Comparison of ENCODE assay signal across 37 cellular contexts in genomic region chr22:39345231-39345630, GRCh38. TPM values are rescaled to one million over a fixed set of nuclear protein-coding genes. Genes with fewer than 3 reads are reported as not detected.
"Had no signal": no experiment of that assay in that cellular context is flagged by ENCODE, and none has a peak within 500 bp of the region (broad histone marks: within the 10 kb centered on the region; RNA-seq: fewer than 3 reads in every experiment).

No MANE protein-coding gene starts in this region.

- FAIRE-seq: astrocyte, colon, TTC549 had no signal

- DNase-seq: activated CD4-positive, alpha-beta memory T cell treated with anti-CD3 and anti-CD28 coated beads, Interleukin-2, amount 10 ng/mL, durations not matched to agents 7 days and 5 days; activated CD4-positive, alpha-beta T cell treated with anti-CD3 and anti-CD28 coated beads for 1 hour; activated CD4-positive, alpha-beta T cell treated with anti-CD3 and anti-CD28 coated beads for 36 hours; activated CD4-positive, alpha-beta T cell treated with anti-CD3 and anti-CD28 coated beads for 48 hours; activated CD4-positive, alpha-beta T cell treated with anti-CD3 and anti-CD28 coated beads, Interleukin-2, amount 10 ng/mL, durations not matched to agents 7 days and 5 days; activated CD4-positive, alpha-beta T cell treated with anti-CD3 and anti-CD28 coated beads, Interleukin-2, amount 50 U/mL, for 48 hours; activated CD4-positive, CD25-positive, alpha-beta regulatory T cell; activated CD8-positive, alpha-beta memory T cell treated with anti-CD3 and anti-CD28 coated beads for 24 hours; activated CD8-positive, alpha-beta memory T cell treated with anti-CD3 and anti-CD28 coated beads, Interleukin-2, amount 10 ng/mL, durations not matched to agents 7 days and 5 days; activated CD8-positive, alpha-beta memory T cell treated with anti-CD3 and anti-CD28 coated beads, Interleukin-2, amount 50 U/mL, for 48 hours; activated CD8-positive, alpha-beta T cell treated with anti-CD3 and anti-CD28 coated beads, Interleukin-2, amount 10 ng/mL, durations not matched to agents 7 days and 5 days; activated effector memory CD4-positive, alpha-beta T cell treated with anti-CD3 and anti-CD28 coated beads, Interleukin-2, amount 50 U/mL, for 16 hours; activated gamma-delta T cell treated with Interleukin-2 at 50 U/mL for 16 hours; activated naive CD4-positive, alpha-beta T cell; activated naive CD4-positive, alpha-beta T cell treated with anti-CD3 and anti-CD28 coated beads for 36 hours; activated naive CD4-positive, alpha-beta T cell treated with anti-CD3 and anti-CD28 coated beads, Interleukin-2, amount 50 U/mL, for 16 hours; activated naive CD8-positive, alpha-beta T cell treated with anti-CD3 and anti-CD28 coated beads for 36 hours; activated T-cell treated with anti-CD3 and anti-CD28 coated beads, Interleukin-2, amount 50 U/mL, for 24 hours; activated T-cell treated with anti-CD3 and anti-CD28 coated beads, Interleukin-2, amount 50 U/mL, for 48 hours; adrenal gland; amniotic stem cell; aorta; body of pancreas; brain microvascular endothelial cell; central memory CD4-positive, alpha-beta T cell; T-helper 2 cell; T-helper 9 cell had no signal

- H3K27me3 Mint-ChIP-seq: activated naive CD8-positive, alpha-beta T cell treated with anti-CD3 and anti-CD28 coated beads for 36 hours had no signal

- H3K27ac Mint-ChIP-seq: activated CD4-positive, alpha-beta memory T cell treated with anti-CD3 and anti-CD28 coated beads, Interleukin-2, amount 10 ng/mL, durations not matched to agents 7 days and 5 days; activated CD4-positive, alpha-beta T cell treated with anti-CD3 and anti-CD28 coated beads for 36 hours; activated CD4-positive, alpha-beta T cell treated with anti-CD3 and anti-CD28 coated beads, Interleukin-2, amount 10 ng/mL, durations not matched to agents 7 days and 5 days; activated CD8-positive, alpha-beta memory T cell treated with anti-CD3 and anti-CD28 coated beads, Interleukin-2, amount 10 ng/mL, durations not matched to agents 7 days and 5 days; activated CD8-positive, alpha-beta T cell treated with anti-CD3 and anti-CD28 coated beads, Interleukin-2, amount 10 ng/mL, durations not matched to agents 7 days and 5 days; activated naive CD4-positive, alpha-beta T cell treated with anti-CD3 and anti-CD28 coated beads for 36 hours; activated naive CD4-positive, alpha-beta T cell treated with anti-CD3 and anti-CD28 coated beads, Interleukin-2, amount 50 U/mL, for 72 hours; activated naive CD8-positive, alpha-beta T cell treated with anti-CD3 and anti-CD28 coated beads for 36 hours; activated T-cell treated with anti-CD3 and anti-CD28 coated beads, Interleukin-2, amount 50 U/mL, for 24 hours; activated T-helper 2 cell treated with anti-CD3 and anti-CD28 coated beads, Interferon-gamma antibody, Interleukin-2, Interleukin-4, amounts not matched to agents 10 μg/mL and 5 μg/mL and 100 μg/mL, durations not matched to agents 14 hours and 24 hours and 36 hours; T-helper 1 cell treated with Interleukin-12 subunit alpha and Interleukin-12 subunit beta and Interleukin-4 antibody, amounts not matched to agents 30 μg/mL and 1 μg/mL, for 36 hours; T-helper 2 cell treated with Interferon-gamma antibody and Interleukin-4, amounts not matched to agents 5 μg/mL and 100 μg/mL, for 36 hours had no signal

- H3K4me3 Mint-ChIP-seq: activated CD4-positive, alpha-beta memory T cell treated with anti-CD3 and anti-CD28 coated beads, Interleukin-2, amount 10 ng/mL, durations not matched to agents 7 days and 5 days; activated CD4-positive, alpha-beta T cell treated with anti-CD3 and anti-CD28 coated beads for 36 hours; activated CD4-positive, alpha-beta T cell treated with anti-CD3 and anti-CD28 coated beads, Interleukin-2, amount 10 ng/mL, durations not matched to agents 7 days and 5 days; activated CD8-positive, alpha-beta memory T cell treated with anti-CD3 and anti-CD28 coated beads, Interleukin-2, amount 10 ng/mL, durations not matched to agents 7 days and 5 days; activated CD8-positive, alpha-beta T cell treated with anti-CD3 and anti-CD28 coated beads, Interleukin-2, amount 10 ng/mL, durations not matched to agents 7 days and 5 days; activated naive CD4-positive, alpha-beta T cell treated with anti-CD3 and anti-CD28 coated beads for 36 hours; activated naive CD8-positive, alpha-beta T cell treated with anti-CD3 and anti-CD28 coated beads for 36 hours; activated T-cell treated with anti-CD3 and anti-CD28 coated beads, Interleukin-2, amount 50 U/mL, for 24 hours; T-helper 1 cell treated with Interleukin-12 subunit alpha and Interleukin-12 subunit beta and Interleukin-4 antibody, amounts not matched to agents 30 μg/mL and 1 μg/mL, for 36 hours; T-helper 2 cell treated with Interferon-gamma antibody and Interleukin-4, amounts not matched to agents 5 μg/mL and 100 μg/mL, for 36 hours had no signal

- H3K9me3 Mint-ChIP-seq: activated CD4-positive, alpha-beta memory T cell treated with anti-CD3 and anti-CD28 coated beads, Interleukin-2, amount 10 ng/mL, durations not matched to agents 7 days and 5 days; activated CD4-positive, alpha-beta T cell treated with anti-CD3 and anti-CD28 coated beads, Interleukin-2, amount 10 ng/mL, durations not matched to agents 7 days and 5 days; activated naive CD4-positive, alpha-beta T cell treated with anti-CD3 and anti-CD28 coated beads for 36 hours; activated naive CD4-positive, alpha-beta T cell treated with anti-CD3 and anti-CD28 coated beads, Interleukin-2, amount 50 U/mL, for 72 hours; activated naive CD8-positive, alpha-beta T cell treated with anti-CD3 and anti-CD28 coated beads for 36 hours; activated T-cell treated with anti-CD3 and anti-CD28 coated beads, Interleukin-2, amount 50 U/mL, for 24 hours; activated T-helper 2 cell treated with anti-CD3 and anti-CD28 coated beads, Interferon-gamma antibody, Interleukin-2, Interleukin-4, amounts not matched to agents 10 μg/mL and 5 μg/mL and 100 μg/mL, durations not matched to agents 14 hours and 24 hours and 36 hours; T-helper 1 cell treated with Interleukin-12 subunit alpha and Interleukin-12 subunit beta and Interleukin-4 antibody, amounts not matched to agents 30 μg/mL and 1 μg/mL, for 36 hours; T-helper 2 cell treated with Interferon-gamma antibody and Interleukin-4, amounts not matched to agents 5 μg/mL and 100 μg/mL, for 36 hours had no signal

- H3K36me3 Mint-ChIP-seq: activated CD8-positive, alpha-beta memory T cell treated with anti-CD3 and anti-CD28 coated beads, Interleukin-2, amount 10 ng/mL, durations not matched to agents 7 days and 5 days; activated naive CD4-positive, alpha-beta T cell treated with anti-CD3 and anti-CD28 coated beads, Interleukin-2, amount 50 U/mL, for 72 hours; activated naive CD8-positive, alpha-beta T cell treated with anti-CD3 and anti-CD28 coated beads for 36 hours had no signal

- H3K36me3 ChIP-seq: adrenal gland, brain microvascular endothelial cell, breast epithelium had no signal

- H3K27ac ChIP-seq: adrenal gland, body of pancreas, brain microvascular endothelial cell, breast epithelium, VCaP had no signal

- H3K9me3 ChIP-seq: adrenal gland, body of pancreas, breast epithelium had no signal

- H3K27me3 ChIP-seq: adrenal gland, body of pancreas, brain microvascular endothelial cell, breast epithelium had no signal

- H3K4me3 ChIP-seq: adrenal gland, body of pancreas, breast epithelium had no signal

- ATAC-seq: activated CD4-positive, alpha-beta T cell treated with anti-CD3 and anti-CD28 coated beads for 36 hours; activated CD4-positive, CD25-positive, alpha-beta regulatory T cell treated with anti-CD3 and anti-CD28 coated beads, Interleukin-2, amount 50 U/mL, for 24 hours; activated CD8-positive, alpha-beta memory T cell treated with anti-CD3 and anti-CD28 coated beads, Interleukin-2, amount 10 ng/mL, durations not matched to agents 7 days and 5 days; activated CD8-positive, alpha-beta T cell treated with anti-CD3 and anti-CD28 coated beads, Interleukin-2, amount 10 ng/mL, durations not matched to agents 7 days and 5 days; activated naive CD4-positive, alpha-beta T cell treated with anti-CD3 and anti-CD28 coated beads, Interleukin-2, amount 50 U/mL, for 72 hours; body of pancreas had no signal

RNA-seq across cellular contexts. Expression of gene SYNGR1, which starts 4.6 kb away (rescaled TPM):
- total RNA-seq: activated T-helper 2 cell treated with anti-CD3 and anti-CD28 coated beads, Interferon-gamma antibody, Interleukin-2, Interleukin-4, amounts not matched to agents 10 μg/mL and 5 μg/mL and 100 μg/mL, durations not matched to agents 14 hours and 24 hours and 36 hours had no signal
